In the genomic region with DNA sequence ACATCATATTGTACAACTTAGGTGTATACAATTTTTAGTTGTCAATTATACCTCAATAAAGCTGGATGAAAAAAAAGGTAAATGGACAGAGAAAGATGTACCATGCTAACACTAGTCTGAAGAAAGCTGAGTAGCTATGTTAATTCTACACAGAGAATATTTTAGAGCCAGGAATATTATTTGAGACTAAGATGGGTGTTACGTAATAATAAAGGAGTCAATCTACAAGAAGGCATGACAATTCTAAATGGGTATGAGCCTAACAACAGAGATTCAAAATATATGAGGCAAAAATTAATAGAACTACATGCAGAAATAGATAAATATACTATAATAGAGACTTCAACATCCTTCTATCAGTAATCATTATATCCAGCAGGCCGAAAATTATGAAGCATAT, we compare ENCODE assay signal across 28 cellular contexts.
"Had no signal": no experiment of that assay in that cellular context is flagged by ENCODE, and none has a peak within 500 bp of the region (broad histone marks: within the 10 kb centered on the region; RNA-seq: fewer than 3 reads in every experiment).

No MANE protein-coding gene starts in this region.

- H3K27ac ChIP-seq: colonic mucosa, coronary artery, dorsolateral prefrontal cortex, epithelial cell of prostate, esophagus muscularis mucosa, esophagus squamous epithelium, foreskin keratinocyte, gastrocnemius medialis, gastroesophageal sphincter, heart left ventricle, hepatocyte had no signal

- H2AFZ ChIP-seq: hepatocyte had no signal

- H3K27me3 ChIP-seq: colonic mucosa, dorsolateral prefrontal cortex, esophagus muscularis mucosa, esophagus squamous epithelium, foreskin keratinocyte, gastrocnemius medialis, gastroesophageal sphincter, heart left ventricle, hepatocyte had no signal

- H3K9me3 ChIP-seq: colonic mucosa, esophagus muscularis mucosa, esophagus squamous epithelium, gastrocnemius medialis, gastroesophageal sphincter, heart left ventricle had no signal

- H3K4me1 ChIP-seq: colonic mucosa, esophagus muscularis mucosa, esophagus squamous epithelium, foreskin keratinocyte, gastrocnemius medialis, gastroesophageal sphincter, heart left ventricle had no signal

- H3K4me2 ChIP-seq: hepatocyte had no signal

- H3K36me3 ChIP-seq: colonic mucosa, esophagus muscularis mucosa, esophagus squamous epithelium, gastrocnemius medialis, gastroesophageal sphincter had no signal

- H3K4me3 ChIP-seq: colonic mucosa, coronary artery, dorsolateral prefrontal cortex, esophagus muscularis mucosa, esophagus squamous epithelium, gastrocnemius medialis, gastroesophageal sphincter, heart left ventricle, hepatocyte had no signal

- H3K79me2 ChIP-seq: hepatocyte had no signal

- FAIRE-seq: colon, endometrium, endothelial cell of umbilical vein, frontal cortex had no signal

- DNase-seq: colonic mucosa; cortex of kidney; dermis blood vessel endothelial cell; dorsolateral prefrontal cortex; effector CD4-positive, alpha-beta T cell; effector CD8-positive, alpha-beta T cell; effector memory CD4-positive, alpha-beta T cell; effector memory CD8-positive, alpha-beta T cell; endodermal cell; erythroblast; esophagus squamous epithelium; foreskin fibroblast; foreskin keratinocyte; foreskin melanocyte; gastrocnemius medialis; glutamatergic neuron; head of caudate nucleus; heart left ventricle had no signal

- ATAC-seq: effector memory CD8-positive, alpha-beta T cell; esophagus mucosa; foreskin keratinocyte; gastrocnemius medialis; gastroesophageal sphincter; heart left ventricle had no signal
